ENCODE assay signal across 33 cellular contexts in genomic region chr1:238619652-238620051, GRCh38.
"Had no signal": no experiment of that assay in that cellular context is flagged by ENCODE, and none has a peak within 500 bp of the region (broad histone marks: within the 10 kb centered on the region; RNA-seq: fewer than 3 reads in every experiment).

No MANE protein-coding gene starts in this region.

- H3K4me3 ChIP-seq: adrenal gland, body of pancreas, breast epithelium, cardiac muscle cell had no signal

- DNase-seq: activated B cell treated with CpG ODN at 0.5 μM for 24 hours; activated CD4-positive, alpha-beta memory T cell treated with anti-CD3 and anti-CD28 coated beads for 36 hours; activated CD4-positive, alpha-beta T cell treated with anti-CD3 and anti-CD28 coated beads for 4 hours; activated CD4-positive, alpha-beta T cell treated with anti-CD3 and anti-CD28 coated beads, Interleukin-2, amount 10 ng/mL, durations not matched to agents 24 days and 14 days; activated CD4-positive, alpha-beta T cell treated with anti-CD3 and anti-CD28 coated beads, Interleukin-2, amount 50 U/mL, for 1 hour; activated CD4-positive, alpha-beta T cell treated with anti-CD3 and anti-CD28 coated beads, Interleukin-2, amount 50 U/mL, for 4 hours; activated CD4-positive, CD25-positive, alpha-beta regulatory T cell treated with anti-CD3 and anti-CD28 coated beads, Interleukin-2, amount 50 U/mL, for 72 hours; activated CD8-positive, alpha-beta memory T cell treated with anti-CD3 and anti-CD28 coated beads, Interleukin-2, amount 50 U/mL, for 4 hours; activated CD8-positive, alpha-beta T cell treated with anti-CD3 and anti-CD28 coated beads for 36 hours; activated effector memory CD4-positive, alpha-beta T cell treated with anti-CD3 and anti-CD28 coated beads, Interleukin-2, amount 50 U/mL, for 16 hours; activated gamma-delta T cell treated with Interleukin-2 at 50 U/mL for 16 hours; activated naive CD4-positive, alpha-beta T cell; activated naive CD4-positive, alpha-beta T cell treated with anti-CD3 and anti-CD28 coated beads for 36 hours; activated naive CD4-positive, alpha-beta T cell treated with anti-CD3 and anti-CD28 coated beads, Interleukin-2, amount 50 U/mL, for 16 hours; activated naive CD8-positive, alpha-beta T cell treated with anti-CD3 and anti-CD28 coated beads for 36 hours; activated T-cell treated with anti-CD3 and anti-CD28 coated beads for 4 hours; activated T-cell treated with anti-CD3 and anti-CD28 coated beads, Interleukin-2, amount 50 U/mL, for 1 hour; activated T-cell treated with anti-CD3 and anti-CD28 coated beads, Interleukin-2, amount 50 U/mL, for 4 hours; activated T-cell treated with anti-CD3 and anti-CD28 coated beads, Interleukin-2, amount 50 U/mL, for 72 hours; adrenal gland; amniotic stem cell; aorta; body of pancreas; brain microvascular endothelial cell; caudate nucleus; cerebellar nuclear complex; T-helper 2 cell; T-helper 9 cell had no signal

- ATAC-seq: activated CD8-positive, alpha-beta T cell treated with anti-CD3 and anti-CD28 coated beads for 36 hours; activated naive CD4-positive, alpha-beta T cell treated with anti-CD3 and anti-CD28 coated beads, Interleukin-2, amount 50 U/mL, for 72 hours; activated T-cell treated with anti-CD3 and anti-CD28 coated beads, Interleukin-2, amount 50 U/mL, for 4 hours; activated T-cell treated with anti-CD3 and anti-CD28 coated beads, Interleukin-2, amount 50 U/mL, for 72 hours; activated T-helper 17 cell treated with anti-CD3 and anti-CD28 coated beads, Interleukin-2, amount 50 U/mL, for 72 hours; body of pancreas had no signal

- H3K27ac ChIP-seq: adrenal gland, body of pancreas, brain microvascular endothelial cell, breast epithelium, cardiac muscle cell, VCaP had no signal

- H3K36me3 ChIP-seq: adrenal gland, brain microvascular endothelial cell, breast epithelium, cardiac muscle cell had no signal

- H3K27me3 ChIP-seq: adrenal gland, body of pancreas, brain microvascular endothelial cell, breast epithelium, cardiac muscle cell had no signal

- H3K4me1 ChIP-seq: adrenal gland, body of pancreas, breast epithelium had no signal

- H3K9me3 ChIP-seq: adrenal gland, body of pancreas, breast epithelium had no signal
